In genomic region chr4:53534684-53535083, GRCh38 we compare ENCODE assay signal across 24 cellular contexts.
"Had no signal": no experiment of that assay in that cellular context is flagged by ENCODE, and none has a peak within 500 bp of the region (broad histone marks: within the 10 kb centered on the region; RNA-seq: fewer than 3 reads in every experiment).

No MANE protein-coding gene starts in this region.

- H3K36me3 ChIP-seq: colonic mucosa, esophagus muscularis mucosa, esophagus squamous epithelium, gastrocnemius medialis, gastroesophageal sphincter, heart left ventricle had no signal

- ATAC-seq: effector memory CD8-positive, alpha-beta T cell; esophagus mucosa; foreskin keratinocyte; gastrocnemius medialis; gastroesophageal sphincter; heart left ventricle had no signal

- H3K9me3 Mint-ChIP-seq: dendritic cell treated with granulocyte-macrophage colony-stimulating factor and Interleukin-4, amounts not matched to agents 40 ng/mL and 50 ng/mL, for 4 days; effector memory CD8-positive, alpha-beta T cell; endodermal cell had no signal

- DNase-seq: colonic mucosa; cortex of kidney; dermis blood vessel endothelial cell; dorsolateral prefrontal cortex; effector CD4-positive, alpha-beta T cell; effector CD8-positive, alpha-beta T cell; effector memory CD4-positive, alpha-beta T cell; effector memory CD8-positive, alpha-beta T cell; endodermal cell; erythroblast; esophagus squamous epithelium; foreskin fibroblast; foreskin keratinocyte; foreskin melanocyte; gastrocnemius medialis; glutamatergic neuron; head of caudate nucleus; heart left ventricle had no signal

- H3K4me3 ChIP-seq: colonic mucosa, coronary artery, dorsolateral prefrontal cortex, esophagus muscularis mucosa, esophagus squamous epithelium, gastrocnemius medialis, gastroesophageal sphincter, heart left ventricle had no signal

- H3K4me3 Mint-ChIP-seq: dendritic cell treated with granulocyte-macrophage colony-stimulating factor and Interleukin-4, amounts not matched to agents 40 ng/mL and 50 ng/mL, for 4 days; effector memory CD8-positive, alpha-beta T cell; endodermal cell had no signal

- H3K27ac ChIP-seq: colonic mucosa, coronary artery, dorsolateral prefrontal cortex, epithelial cell of prostate, esophagus muscularis mucosa, esophagus squamous epithelium, foreskin keratinocyte, gastroesophageal sphincter had no signal

- H3K27ac Mint-ChIP-seq: dendritic cell treated with granulocyte-macrophage colony-stimulating factor and Interleukin-4, amounts not matched to agents 40 ng/mL and 50 ng/mL, for 4 days; effector memory CD8-positive, alpha-beta T cell; endodermal cell had no signal

- H3K9me3 ChIP-seq: colonic mucosa, esophagus muscularis mucosa, esophagus squamous epithelium, gastrocnemius medialis, gastroesophageal sphincter, heart left ventricle had no signal

- H3K27me3 ChIP-seq: colonic mucosa, esophagus muscularis mucosa, esophagus squamous epithelium, foreskin keratinocyte, gastrocnemius medialis, gastroesophageal sphincter, heart left ventricle had no signal

- H3K4me1 ChIP-seq: colonic mucosa, gastroesophageal sphincter had no signal
